8 cellular contexts compared by ENCODE assay signal in genomic region chr9:127567898-127568617, GRCh38. TPM values are rescaled to one million over a fixed set of nuclear protein-coding genes. Genes with fewer than 3 reads are reported as not detected.
A peak's percentile ranks its signal among the peaks of the same experiment; 100 is the strongest.
DNase-seq lines count a peak whose midpoint lies in the region; ATAC-seq and TF ChIP-seq lines count a peak whose summit lies in the region.

No MANE protein-coding gene starts in this region.

- H3K4me3 ChIP-seq in gastroesophageal sphincter: peak overlapping the region; percentile 84 to 98

- H3K27me3 Mint-ChIP-seq in T-helper 1 cell treated with Interleukin-12 subunit alpha and Interleukin-12 subunit beta and Interleukin-4 antibody, amounts not matched to agents 30 μg/mL and 1 μg/mL, for 36 hours (ENCODE audit: low read depth): no peaks in the 10 kb centered on the region
- peaks cover under 1% of the 10 kb centered on the region for H3K27me3 Mint-ChIP-seq in activated B cell treated with CpG ODN at 0.5 μM for 24 hours
- H3K27me3 Mint-ChIP-seq in progenitor cell of endocrine pancreas: no peaks in the 10 kb centered on the region

- peak overlapping the region; percentile 45 to 98 (median 96) for H3K27ac ChIP-seq in gastroesophageal sphincter

- no peak for TF ChIP-seq EP300 in gastroesophageal sphincter (IDR thresholded peaks at IDR 0.05)

- POLR2A ChIA-PET in activated B cell treated with CpG ODN at 0.5 μM for 24 hours (lab: Charles Lee): interaction anchor here (0.7 kb wide), 1 partner anchor 148 kb away, joined by 3 read pairs; the partner anchor contains the start of genes PTRH1 and TTC16

- H3K4me1 Mint-ChIP-seq in T-helper 1 cell treated with Interleukin-12 subunit alpha and Interleukin-12 subunit beta and Interleukin-4 antibody, amounts not matched to agents 30 μg/mL and 1 μg/mL, for 36 hours (ENCODE audit: low read depth): peaks cover 34% of the 10 kb centered on the region
- H3K4me1 Mint-ChIP-seq in activated B cell treated with CpG ODN at 0.5 μM for 24 hours (peaks cover 11% of the 10 kb centered on the region), progenitor cell of endocrine pancreas (ENCODE audit: low read depth) (peaks cover 21% of the 10 kb centered on the region)

- peaks cover 9% of the 10 kb centered on the region for H3K36me3 Mint-ChIP-seq in T-helper 1 cell treated with Interleukin-12 subunit alpha and Interleukin-12 subunit beta and Interleukin-4 antibody, amounts not matched to agents 30 μg/mL and 1 μg/mL, for 36 hours (ENCODE audit: low read depth)
- H3K36me3 Mint-ChIP-seq in activated B cell treated with CpG ODN at 0.5 μM for 24 hours (ENCODE audit: low read depth) (no peaks in the 10 kb centered on the region), progenitor cell of endocrine pancreas (ENCODE audit: insufficient read depth) (peaks cover 2% of the 10 kb centered on the region)

- TF ChIP-seq POLR2A in gastroesophageal sphincter (IDR thresholded peaks at IDR 0.05): no peak

- peaks cover 0 to 71% (median 38%) of the 10 kb centered on the region in 3 donors for H3K4me1 ChIP-seq in gastroesophageal sphincter

- H3K36me3 ChIP-seq in gastroesophageal sphincter: peaks cover 0 to 8% of the 10 kb centered on the region in 2 donors

- H3K4me3 Mint-ChIP-seq in T-helper 1 cell treated with Interleukin-12 subunit alpha and Interleukin-12 subunit beta and Interleukin-4 antibody, amounts not matched to agents 30 μg/mL and 1 μg/mL, for 36 hours: peak overlapping the region; percentile 76
- H3K4me3 Mint-ChIP-seq in activated B cell treated with CpG ODN at 0.5 μM for 24 hours (peak overlapping the region; percentile 64), progenitor cell of endocrine pancreas (ENCODE audit: low read depth) (peak overlapping the region; percentile 71)

- TF ChIP-seq CTCF in activated B cell treated with CpG ODN at 0.5 μM for 24 hours (IDR thresholded peaks at IDR 0.05) (no peak), gastroesophageal sphincter (IDR thresholded peaks at IDR 0.05) (no peak), progenitor cell of endocrine pancreas (IDR thresholded peaks at IDR 0.05; ENCODE audit: unreplicated experiment) (no peak)

- ATAC-seq in activated B cell treated with CpG ODN at 0.5 μM for 24 hours (ENCODE audit: low read depth) (no peak), gastroesophageal sphincter (no peak), GM18907 (IDR thresholded peaks at IDR 0.05; ENCODE audit: unreplicated experiment) (no peak)

- intact Hi-C loops in activated B cell treated with CpG ODN at 0.5 μM for 24 hours (cut with micrococcal nuclease): loop anchor here (5.0 kb wide), 2 partner anchors 44 to 346 kb away; partner anchors contain the start of gene STXBP1

- no peaks in the 10 kb centered on the region for H3K9me3 Mint-ChIP-seq in T-helper 1 cell treated with Interleukin-12 subunit alpha and Interleukin-12 subunit beta and Interleukin-4 antibody, amounts not matched to agents 30 μg/mL and 1 μg/mL, for 36 hours
- H3K9me3 Mint-ChIP-seq in activated B cell treated with CpG ODN at 0.5 μM for 24 hours (no peaks in the 10 kb centered on the region), progenitor cell of endocrine pancreas (ENCODE audit: low read depth) (no peaks in the 10 kb centered on the region)

- H3K9me3 ChIP-seq in gastroesophageal sphincter: no peaks in the 10 kb centered on the region

- no peak for DNase-seq in T-helper 1 cell
- no peak for DNase-seq in activated B cell treated with CpG ODN at 0.5 μM for 24 hours
- DNase-seq in progenitor cell of endocrine pancreas (ENCODE audit: low spot score, unreplicated experiment): no peak
- no peak for DNase-seq in globus pallidus (ENCODE audit: low spot score)
- DNase-seq in 8988T: no peak

- WGBS in gastroesophageal sphincter (ENCODE audit: low coverage in 1 of 2), 2 donors: 0% methylated on average over 2 of the region's 33 CpGs; no CpG with 5 or more reads in 1 of the 2 donors

- H3K27ac Mint-ChIP-seq in T-helper 1 cell treated with Interleukin-12 subunit alpha and Interleukin-12 subunit beta and Interleukin-4 antibody, amounts not matched to agents 30 μg/mL and 1 μg/mL, for 36 hours: no peak overlapping the region
- H3K27ac Mint-ChIP-seq in activated B cell treated with CpG ODN at 0.5 μM for 24 hours: no peak overlapping the region
- peak overlapping the region; percentile 86 for H3K27ac Mint-ChIP-seq in progenitor cell of endocrine pancreas

- H3K27me3 ChIP-seq in gastroesophageal sphincter: no peaks in the 10 kb centered on the region

- CTCF ChIA-PET in activated B cell treated with CpG ODN at 0.5 μM for 24 hours (lab: Charles Lee): no interaction called here

RNA-seq across cellular contexts. Expression of gene STXBP1, which starts 44.0 kb away (rescaled TPM):
- 0.20 and 0.73 TPM in 2 replicates for total RNA-seq in activated B cell treated with CpG ODN at 0.5 μM for 24 hours
- 10 to 100 TPM; 25.7 to 47.0 (median 33.1) TPM for total RNA-seq in gastroesophageal sphincter
- 23.4 and 24.8 TPM in 2 replicates for total RNA-seq in progenitor cell of endocrine pancreas

Comparison
In these comparisons a context has a peak if more than half of its experiments do, and no peak if none do; other contexts are left out.
1. RNA of gene STXBP1, which starts 44.0 kb away (total RNA-seq): 25.7 to 47.0 TPM in gastroesophageal sphincter and 23.4 to 24.8 TPM in progenitor cell of endocrine pancreas; 0.20 to 0.73 TPM in activated B cell treated with CpG ODN at 0.5 μM for 24 hours; every median in the first group is over 10 times any median in the second.
2. Peak in every context shown above with its lines, with median percentiles within 50 percentile points of each other: H3K4me3 Mint-ChIP-seq.